ENCODE assay signal across 22 cellular contexts in genomic region chr6:166849762-166850181, GRCh38.
A peak's percentile ranks its signal among the peaks of the same experiment; 100 is the strongest.
DNase-seq lines count a peak whose midpoint lies in the region; ATAC-seq and TF ChIP-seq lines count a peak whose summit lies in the region.
"Had no signal": no experiment of that assay in that cellular context is flagged by ENCODE, and none has a peak within 500 bp of the region (broad histone marks: within the 10 kb centered on the region; RNA-seq: fewer than 3 reads in every experiment).

No MANE protein-coding gene starts in this region.

- H3K36me3 Mint-ChIP-seq in osteocyte (ENCODE audit: unreplicated experiment) (no peaks in the 10 kb centered on the region), type B pancreatic cell (no peaks in the 10 kb centered on the region)
- H3K36me3 Mint-ChIP-seq: activated CD8-positive, alpha-beta memory T cell treated with anti-CD3 and anti-CD28 coated beads, Interleukin-2, amount 10 ng/mL, durations not matched to agents 7 days and 5 days had no signal

- ATAC-seq in GM21390 (IDR thresholded peaks at IDR 0.05; ENCODE audit: unreplicated experiment) (peak; percentile 76), HG02870 (IDR thresholded peaks at IDR 0.05; ENCODE audit: unreplicated experiment) (peak; percentile 61)
- ATAC-seq: A549; activated CD4-positive, CD25-positive, alpha-beta regulatory T cell treated with anti-CD3 and anti-CD28 coated beads, Interleukin-2, amount 50 U/mL, for 24 hours; activated CD8-positive, alpha-beta memory T cell treated with anti-CD3 and anti-CD28 coated beads, Interleukin-2, amount 10 ng/mL, durations not matched to agents 7 days and 5 days; left ventricle myocardium superior had no signal

- H3K4me3 Mint-ChIP-seq in osteocyte (ENCODE audit: unreplicated experiment) (no peak overlapping the region), type B pancreatic cell (no peak overlapping the region)
- H3K4me3 Mint-ChIP-seq: activated CD8-positive, alpha-beta memory T cell treated with anti-CD3 and anti-CD28 coated beads, Interleukin-2, amount 10 ng/mL, durations not matched to agents 7 days and 5 days; CD4-positive, alpha-beta memory T cell had no signal

- H3K4me1 ChIP-seq in BLaER1, result peaks cover 56% of the 10 kb centered on the region
- H3K4me1 ChIP-seq in HAP-1, result no peaks in the 10 kb centered on the region
- H3K4me1 ChIP-seq: A549 had no signal

- no peaks in the 10 kb centered on the region for H3K27me3 ChIP-seq in BLaER1
- H3K27me3 ChIP-seq in HAP-1 (ENCODE audit: low read depth), result no peaks in the 10 kb centered on the region

- H3K9me3 Mint-ChIP-seq in osteocyte (ENCODE audit: unreplicated experiment), result peaks cover 11% of the 10 kb centered on the region
- H3K9me3 Mint-ChIP-seq in type B pancreatic cell, result no peaks in the 10 kb centered on the region

- H3K4me3 ChIP-seq in BLaER1, result no peak overlapping the region
- no peak overlapping the region for H3K4me3 ChIP-seq in fibroblast of mammary gland (ENCODE audit: control insufficient read depth, low read depth, low read length)
- no peak overlapping the region for H3K4me3 ChIP-seq in HAP-1
- H3K4me3 ChIP-seq: A549 had no signal

- 0 out of 2 replicates have a peak overlapping the region, but pooled peaks have one; percentile 13 for H3K27ac ChIP-seq in BLaER1
- H3K27ac ChIP-seq: A549 had no signal

- H3K27me3 Mint-ChIP-seq in osteocyte (ENCODE audit: unreplicated experiment) (peaks cover 20% of the 10 kb centered on the region), type B pancreatic cell (peaks cover 8% of the 10 kb centered on the region)
- H3K27me3 Mint-ChIP-seq: CD4-positive, alpha-beta memory T cell had no signal

- no peaks in the 10 kb centered on the region for H3K9me3 ChIP-seq in BLaER1
- H3K9me3 ChIP-seq in HAP-1, result no peaks in the 10 kb centered on the region; the same call in 1 of the 2 replicates
- H3K9me3 ChIP-seq: A549 had no signal

- no peaks in the 10 kb centered on the region for H4K20me1 ChIP-seq in BLaER1

- TF ChIP-seq CTCF in fibroblast of mammary gland (conservative IDR thresholded peaks at IDR 0.05; ENCODE audit: control insufficient read depth, insufficient read depth, low read depth, low read length) (no peak), osteocyte (IDR thresholded peaks at IDR 0.05) (no peak), type B pancreatic cell (conservative IDR thresholded peaks at IDR 0.05) (no peak)

- no peaks in the 10 kb centered on the region for H3K36me3 ChIP-seq in BLaER1
- H3K36me3 ChIP-seq in HAP-1 (replicated peaks), result no peaks in the 10 kb centered on the region

- H3K27ac Mint-ChIP-seq in osteocyte (ENCODE audit: unreplicated experiment) (no peak overlapping the region), type B pancreatic cell (no peak overlapping the region)
- H3K27ac Mint-ChIP-seq: activated CD8-positive, alpha-beta memory T cell treated with anti-CD3 and anti-CD28 coated beads, Interleukin-2, amount 10 ng/mL, durations not matched to agents 7 days and 5 days had no signal

- H3K9ac ChIP-seq in BLaER1, result no peak overlapping the region

- H3K4me2 ChIP-seq in BLaER1, result peak overlapping the region; percentile 54
- H3K4me2 ChIP-seq: A549 had no signal

- in situ Hi-C loops in HAP-1 (cut with MboI; ENCODE audit: low sequenced_read_pairs), result no loop called here

- DNase-seq in fibroblast of mammary gland (ENCODE audit: low read depth) (peak; percentile 42), osteocyte (ENCODE audit: extremely low spot score, unreplicated experiment) (no peak), type B pancreatic cell (ENCODE audit: extremely low spot score, unreplicated experiment) (no peak), RPMI8226 (no peak), HAP-1 (ENCODE audit: low spot score in 2 of 2) (no peak)
- DNase-seq: activated CD8-positive, alpha-beta memory T cell treated with anti-CD3 and anti-CD28 coated beads, Interleukin-2, amount 10 ng/mL, durations not matched to agents 7 days and 5 days; activated effector memory CD4-positive, alpha-beta T cell treated with Interleukin-2 at 50 U/mL for 16 hours; CD4-positive, alpha-beta memory T cell; DMS79; left ventricle myocardium superior; MM.1S; NCI-H187 treated with DMSO at 0.1 percent for 48 hours; NCI-H510A; SIG-M5; stimulated activated naive CD4-positive, alpha-beta T cell; T-helper 2 cell; trophoblast cell had no signal

- peaks cover 8% of the 10 kb centered on the region for H3K4me1 Mint-ChIP-seq in osteocyte (ENCODE audit: unreplicated experiment)
- H3K4me1 Mint-ChIP-seq in type B pancreatic cell (ENCODE audit: unreplicated experiment), result peaks cover 5% of the 10 kb centered on the region
